Comparison of ENCODE assay signal across 1 cellular context in genomic region chr21:44866780-44867179, GRCh38.
A peak's percentile ranks its signal among the peaks of the same experiment; 100 is the strongest.
TF ChIP-seq lines count a peak whose summit lies in the region.

No MANE protein-coding gene starts in this region.

TF ChIP-seq in K562, 482 proteins besides CTCF, POLR2A, EP300 and RAD21 (continued from another document):
- TF ChIP-seq ZNF280B (CRISPR knock-in tag; IDR thresholded peaks at IDR 0.05) = no peak
- TF ChIP-seq MAFF (IDR thresholded peaks at IDR 0.05; ENCODE audit: low read length) = peak; percentile 85
- TF ChIP-seq THRA (IDR thresholded peaks at IDR 0.05) = no peak
- TF ChIP-seq ZNF316 (IDR thresholded peaks at IDR 0.05) = peak; percentile 92
- no peak for TF ChIP-seq SMAD3 (CRISPR knock-in tag; conservative IDR thresholded peaks at IDR 0.05)
- TF ChIP-seq USF2 (CRISPR knock-in tag; IDR thresholded peaks at IDR 0.05) = no peak
- TF ChIP-seq MAFG (tag; conservative IDR thresholded peaks at IDR 0.05) = peak; percentile 89
- TF ChIP-seq NR1H2 (CRISPR knock-in tag; IDR thresholded peaks at IDR 0.05) = no peak
- TF ChIP-seq ZNF263 (CRISPR knock-in tag; IDR thresholded peaks at IDR 0.05; ENCODE audit: borderline replicate concordance) = no peak
- TF ChIP-seq NFIX (CRISPR knock-in tag; IDR thresholded peaks at IDR 0.05; ENCODE audit: low read depth) = no peak
- TF ChIP-seq CCAR2 (IDR thresholded peaks at IDR 0.05; ENCODE audit: low read depth, low read length) = no peak
- peak; percentile 89 for TF ChIP-seq NFE2 (IDR thresholded peaks at IDR 0.05; ENCODE audit: low read depth)
- no peak for TF ChIP-seq GTF2F1 (IDR thresholded peaks at IDR 0.05; ENCODE audit: low read depth, low read length)
- TF ChIP-seq JUND (IDR thresholded peaks at IDR 0.05; ENCODE audit: borderline replicate concordance, low read depth, low read length) = 0 out of 2 replicates have a peak, but pooled peaks have one; percentile 6
- no peak for TF ChIP-seq JUND (tag; IDR thresholded peaks at IDR 0.05; ENCODE audit: borderline replicate concordance, low read depth, low read length)
- peak; percentile 23 to 47; a peak in 3 of 4 replicates for TF ChIP-seq NRF1 (conservative IDR thresholded peaks at IDR 0.05 in 1 of 2, IDR thresholded peaks at IDR 0.05 in 1 of 2)
- no peak for TF ChIP-seq ELF2 (CRISPR knock-in tag; IDR thresholded peaks at IDR 0.05)
- no peak for TF ChIP-seq POLR2B (IDR thresholded peaks at IDR 0.05; ENCODE audit: low read depth, partially characterized antibody)
- no peak for TF ChIP-seq NEUROD1 (IDR thresholded peaks at IDR 0.05; ENCODE audit: borderline replicate concordance, low read depth, low read length, partially characterized antibody)
- TF ChIP-seq ZNF77 (CRISPR knock-in tag; IDR thresholded peaks at IDR 0.05) = no peak
- no peak for TF ChIP-seq DEAF1 (CRISPR knock-in tag; IDR thresholded peaks at IDR 0.05)
- no peak for TF ChIP-seq BRF2 (IDR thresholded peaks at IDR 0.05; ENCODE audit: borderline replicate concordance, insufficient read depth, insufficient read length)
- TF ChIP-seq FOSL1 (tag; conservative IDR thresholded peaks at IDR 0.05) = no peak
- TF ChIP-seq SMAD1 (IDR thresholded peaks at IDR 0.05; ENCODE audit: low read depth, low read length, partially characterized antibody) = no peak
- 0 out of 4 replicates have a peak, but pooled peaks of 1 of the 2 experiments have one; percentile 12 for TF ChIP-seq HDAC1 (IDR thresholded peaks at IDR 0.05)
- TF ChIP-seq ZNF57 (CRISPR knock-in tag; IDR thresholded peaks at IDR 0.05) = no peak
- TF ChIP-seq IFI16 (CRISPR knock-in tag; IDR thresholded peaks at IDR 0.05) = no peak
- TF ChIP-seq CREB1 (IDR thresholded peaks at IDR 0.05) = no peak
- no peak for TF ChIP-seq CREB1 (CRISPR knock-in tag; IDR thresholded peaks at IDR 0.05)
- TF ChIP-seq CAMTA2 (CRISPR knock-in tag; conservative IDR thresholded peaks at IDR 0.05) = no peak
- TF ChIP-seq ZNF592 (IDR thresholded peaks at IDR 0.05) = peak; percentile 43; the same call in 1 of the 2 replicates
- TF ChIP-seq RFX1 (IDR thresholded peaks at IDR 0.05) = no peak
- TF ChIP-seq HLTF (IDR thresholded peaks at IDR 0.05) = 0 out of 2 replicates have a peak, but pooled peaks have one; percentile 26
- no peak for TF ChIP-seq TFAP4 (CRISPR knock-in tag; IDR thresholded peaks at IDR 0.05; ENCODE audit: borderline replicate concordance)
- TF ChIP-seq BHLHE40 (IDR thresholded peaks at IDR 0.05; ENCODE audit: low read length) = no peak
TF ChIP-seq in K562: peak in this region for 20.
